In genomic region chr6:158717341-158718328, GRCh38 we compare ENCODE assay signal across 8 cellular contexts.
DNase-seq lines count a peak whose midpoint lies in the region; ATAC-seq lines count a peak whose summit lies in the region.

No MANE protein-coding gene starts in this region.

- no peaks in the 10 kb centered on the region for H3K9me3 ChIP-seq in muscle layer of duodenum (ENCODE audit: control insufficient read depth in 1 of 2, low read length in 2 of 2)

- ATAC-seq in GM18858 (IDR thresholded peaks at IDR 0.05; ENCODE audit: unreplicated experiment) (peak; percentile 70), GM21529 (IDR thresholded peaks at IDR 0.05; ENCODE audit: unreplicated experiment) (peak; percentile 71), HG03521 (IDR thresholded peaks at IDR 0.05; ENCODE audit: unreplicated experiment) (peak; percentile 70)

- DNase-seq in glomerular visceral epithelial cell (ENCODE audit: extremely low spot score), result no peak
- DNase-seq in NCI-H2227 (lab: John Stamatoyannopoulos, UW; ENCODE audit: unreplicated experiment), result no peak
- DNase-seq in NCI-H1092 (lab: John Stamatoyannopoulos, UW), result no peak
- DNase-seq in retina, result no peak

- H3K27ac ChIP-seq in muscle layer of duodenum (ENCODE audit: low read length), result peak overlapping the region; percentile 51

- peaks cover 0 to 17% of the 10 kb centered on the region in 2 donors for H3K36me3 ChIP-seq in muscle layer of duodenum (ENCODE audit: control insufficient read depth in 1 of 2, insufficient read depth in 2 of 2, low read length in 2 of 2)

- H3K4me3 ChIP-seq in muscle layer of duodenum (ENCODE audit: low read depth in 1 of 2, low read length in 2 of 2), result no peak overlapping the region

- no peaks in the 10 kb centered on the region for H3K4me1 ChIP-seq in muscle layer of duodenum (ENCODE audit: control insufficient read depth in 1 of 2, insufficient read depth in 2 of 2, low read length in 2 of 2)

- no peaks in the 10 kb centered on the region for H3K27me3 ChIP-seq in muscle layer of duodenum (ENCODE audit: low read depth, low read length)
